Comparison of ENCODE assay signal across 17 cellular contexts in genomic region chr2:211673054-211673628, GRCh38.
DNase-seq lines count a peak whose midpoint lies in the region; ATAC-seq and TF ChIP-seq lines count a peak whose summit lies in the region.
"Had no signal": no experiment of that assay in that cellular context is flagged by ENCODE, and none has a peak within 500 bp of the region (broad histone marks: within the 10 kb centered on the region; RNA-seq: fewer than 3 reads in every experiment).

No MANE protein-coding gene starts in this region.

- no peaks in the 10 kb centered on the region for H3K36me3 ChIP-seq in left ventricle myocardium inferior
- no peaks in the 10 kb centered on the region for H3K36me3 ChIP-seq in tibial nerve
- H3K36me3 ChIP-seq: BLaER1 treated with 17β-estradiol and CSF1 and Interleukin-3, amounts not matched to agents 10 nM and 100 nM had no signal

- intact Hi-C loops in Right ventricle myocardium inferior (cut with DNase I) (no loop called here), left cardiac atrium (cut with DNase I) (no loop called here), left ventricle myocardium inferior (cut with micrococcal nuclease) (no loop called here), cardiac septum (cut with DNase I) (no loop called here), left ventricle myocardium superior (cut with micrococcal nuclease) (no loop called here)

- DNase-seq in Right ventricle myocardium inferior (ENCODE audit: missing footprints) (no peak), left cardiac atrium (no peak), left ventricle myocardium inferior (no peak), cardiac septum (ENCODE audit: low spot score) (no peak), left ventricle myocardium superior (no peak), tibial nerve (ENCODE audit: low spot score in 2 of 2) (no peak)
- DNase-seq: AML-193; Caco-2; Calu3; CD4-positive, alpha-beta T cell; CD8-positive, alpha-beta T cell; DMS79 treated with DMSO at 0.1 percent for 48 hours; GF-D8 had no signal

- WGBS in tibial nerve, 2 donors: 72 to 78% methylated on average over 3 of the region's 3 CpGs

- H3K9me3 ChIP-seq in left ventricle myocardium inferior (replicated peaks) (no peaks in the 10 kb centered on the region), tibial nerve (no peaks in the 10 kb centered on the region)
- H3K9me3 ChIP-seq: A549; BLaER1 treated with 17β-estradiol and CSF1 and Interleukin-3, amounts not matched to agents 10 nM and 100 nM; Caco-2 had no signal

- H3K27ac ChIP-seq in left ventricle myocardium inferior (replicated peaks): peak overlapping the region; percentile 42
- no peak overlapping the region for H3K27ac ChIP-seq in tibial nerve
- H3K27ac ChIP-seq: 22Rv1; A549; BLaER1 treated with 17β-estradiol and CSF1 and Interleukin-3, amounts not matched to agents 10 nM and 100 nM; C4-2B had no signal

- TF ChIP-seq POLR2A in tibial nerve (IDR thresholded peaks at IDR 0.05): no peak

- H3K27me3 ChIP-seq in left ventricle myocardium inferior (ENCODE audit: low read depth): no peaks in the 10 kb centered on the region
- no peaks in the 10 kb centered on the region for H3K27me3 ChIP-seq in tibial nerve
- H3K27me3 ChIP-seq: BLaER1 treated with 17β-estradiol and CSF1 and Interleukin-3, amounts not matched to agents 10 nM and 100 nM had no signal

- ATAC-seq in Right ventricle myocardium inferior: peak; percentile 80
- no peak for ATAC-seq in left cardiac atrium
- ATAC-seq in left ventricle myocardium superior: peak; percentile 43
- ATAC-seq: A549; CD8-positive, alpha-beta T cell had no signal

- H3K4me1 ChIP-seq in left ventricle myocardium inferior (no peaks in the 10 kb centered on the region), tibial nerve (no peaks in the 10 kb centered on the region)
- H3K4me1 ChIP-seq: A549; BLaER1 treated with 17β-estradiol and CSF1 and Interleukin-3, amounts not matched to agents 10 nM and 100 nM; Caco-2 had no signal

- no peak for TF ChIP-seq EP300 in tibial nerve (IDR thresholded peaks at IDR 0.05)

- TF ChIP-seq CTCF in left ventricle myocardium inferior (IDR thresholded peaks at IDR 0.05; ENCODE audit: borderline replicate concordance): no peak
- no peak for TF ChIP-seq CTCF in tibial nerve (IDR thresholded peaks at IDR 0.05)

- H3K4me3 ChIP-seq in left ventricle myocardium inferior (no peak overlapping the region), tibial nerve (no peak overlapping the region)
- H3K4me3 ChIP-seq: A549; BLaER1 treated with 17β-estradiol and CSF1 and Interleukin-3, amounts not matched to agents 10 nM and 100 nM had no signal

Comparison
In these comparisons a context has a peak if more than half of its experiments do, and no peak if none do; other contexts are left out.
1. ATAC-seq: peak in Right ventricle myocardium inferior (single experiment) and left ventricle myocardium superior (single experiment); none in left cardiac atrium (0 of 2).